ENCODE assay signal across 20 cellular contexts in the genomic region with DNA sequence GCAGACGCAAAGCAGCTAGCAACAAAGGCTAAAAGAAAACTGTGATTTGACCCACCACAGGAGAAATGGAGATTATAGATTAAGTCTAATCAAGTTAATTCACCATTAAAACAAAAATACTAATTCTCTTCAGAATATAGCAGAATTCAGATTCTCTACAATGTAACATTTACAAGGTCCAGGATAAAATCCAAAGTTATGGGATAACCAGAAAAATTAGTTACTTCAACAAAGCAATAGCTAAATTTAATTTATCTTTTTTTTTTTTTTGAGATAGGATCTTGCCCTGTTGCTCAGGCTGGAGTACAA.
"Had no signal": no experiment of that assay in that cellular context is flagged by ENCODE, and none has a peak within 500 bp of the region (broad histone marks: within the 10 kb centered on the region; RNA-seq: fewer than 3 reads in every experiment).

No MANE protein-coding gene starts in this region.

- H3K27me3 ChIP-seq: brain microvascular endothelial cell, SJSA1 had no signal

- H3K4me1 ChIP-seq: SJSA1 had no signal

- H3K9me3 Mint-ChIP-seq: activated B cell treated with CpG ODN at 0.5 μM for 24 hours; activated naive CD4-positive, alpha-beta T cell treated with anti-CD3 and anti-CD28 coated beads, Interleukin-2, amount 10 ng/mL, durations not matched to agents 7 days and 5 days; T-helper 1 cell treated with Interleukin-12 subunit alpha and Interleukin-12 subunit beta and Interleukin-4 antibody, amounts not matched to agents 30 μg/mL and 1 μg/mL, for 36 hours; T-helper 2 cell treated with Interferon-gamma antibody and Interleukin-4, amounts not matched to agents 5 μg/mL and 100 μg/mL, for 36 hours had no signal

- H3K36me3 Mint-ChIP-seq: activated naive CD4-positive, alpha-beta T cell treated with anti-CD3 and anti-CD28 coated beads, Interleukin-2, amount 10 ng/mL, durations not matched to agents 7 days and 5 days had no signal

- H3K4me3 Mint-ChIP-seq: activated B cell treated with CpG ODN at 0.5 μM for 24 hours; activated CD4-positive, alpha-beta memory T cell treated with anti-CD3 and anti-CD28 coated beads for 36 hours; activated CD8-positive, alpha-beta memory T cell treated with anti-CD3 and anti-CD28 coated beads, Interleukin-2, amount 10 ng/mL, durations not matched to agents 7 days and 5 days; activated naive CD4-positive, alpha-beta T cell treated with anti-CD3 and anti-CD28 coated beads, Interleukin-2, amount 10 ng/mL, durations not matched to agents 7 days and 5 days; activated naive CD8-positive, alpha-beta T cell; T-helper 1 cell treated with Interleukin-12 subunit alpha and Interleukin-12 subunit beta and Interleukin-4 antibody, amounts not matched to agents 30 μg/mL and 1 μg/mL, for 36 hours; T-helper 2 cell treated with Interferon-gamma antibody and Interleukin-4, amounts not matched to agents 5 μg/mL and 100 μg/mL, for 36 hours had no signal

- H3K27ac ChIP-seq: brain microvascular endothelial cell, KMS-11, SJSA1 had no signal

- H3K4me1 Mint-ChIP-seq: activated B cell treated with CpG ODN at 0.5 μM for 24 hours; activated CD8-positive, alpha-beta memory T cell treated with anti-CD3 and anti-CD28 coated beads, Interleukin-2, amount 10 ng/mL, durations not matched to agents 7 days and 5 days; activated naive CD4-positive, alpha-beta T cell treated with anti-CD3 and anti-CD28 coated beads, Interleukin-2, amount 10 ng/mL, durations not matched to agents 7 days and 5 days had no signal

- H3K9me3 ChIP-seq: SJSA1, SK-N-SH had no signal

- H3K27ac Mint-ChIP-seq: activated B cell treated with CpG ODN at 0.5 μM for 24 hours; activated CD4-positive, alpha-beta memory T cell treated with anti-CD3 and anti-CD28 coated beads for 36 hours; activated CD8-positive, alpha-beta memory T cell treated with anti-CD3 and anti-CD28 coated beads, Interleukin-2, amount 10 ng/mL, durations not matched to agents 7 days and 5 days; activated naive CD4-positive, alpha-beta T cell treated with anti-CD3 and anti-CD28 coated beads, Interleukin-2, amount 10 ng/mL, durations not matched to agents 7 days and 5 days; activated naive CD8-positive, alpha-beta T cell; T-helper 1 cell treated with Interleukin-12 subunit alpha and Interleukin-12 subunit beta and Interleukin-4 antibody, amounts not matched to agents 30 μg/mL and 1 μg/mL, for 36 hours; T-helper 2 cell treated with Interferon-gamma antibody and Interleukin-4, amounts not matched to agents 5 μg/mL and 100 μg/mL, for 36 hours had no signal

- H3K36me3 ChIP-seq: brain microvascular endothelial cell, SJSA1 had no signal

- DNase-seq: activated B cell treated with CpG ODN at 0.5 μM for 24 hours; activated CD4-positive, alpha-beta T cell treated with anti-CD3 and anti-CD28 coated beads, Interleukin-2, amount 50 U/mL, for 1 hour; activated CD4-positive, CD25-positive, alpha-beta regulatory T cell treated with anti-CD3 and anti-CD28 coated beads, Interleukin-2, amount 50 U/mL, for 72 hours; activated CD8-positive, alpha-beta memory T cell treated with anti-CD3 and anti-CD28 coated beads for 24 hours; activated CD8-positive, alpha-beta memory T cell treated with anti-CD3 and anti-CD28 coated beads, Interleukin-2, amount 10 ng/mL, durations not matched to agents 7 days and 5 days; activated CD8-positive, alpha-beta memory T cell treated with anti-CD3 and anti-CD28 coated beads, Interleukin-2, amount 50 U/mL, for 48 hours; activated effector memory CD4-positive, alpha-beta T cell treated with Interleukin-2 at 50 U/mL for 16 hours; central memory CD4-positive, alpha-beta T cell; MM.1S; NCI-H1436 treated with DMSO at 0.1 percent for 48 hours; NCI-H524 treated with DMSO at 0.1 percent for 48 hours had no signal

- H3K4me3 ChIP-seq: SJSA1 had no signal

- ATAC-seq: activated CD8-positive, alpha-beta memory T cell treated with anti-CD3 and anti-CD28 coated beads, Interleukin-2, amount 10 ng/mL, durations not matched to agents 7 days and 5 days had no signal

- H3K27me3 Mint-ChIP-seq: activated CD4-positive, alpha-beta memory T cell treated with anti-CD3 and anti-CD28 coated beads for 36 hours; activated CD8-positive, alpha-beta memory T cell treated with anti-CD3 and anti-CD28 coated beads, Interleukin-2, amount 10 ng/mL, durations not matched to agents 7 days and 5 days; activated naive CD4-positive, alpha-beta T cell treated with anti-CD3 and anti-CD28 coated beads, Interleukin-2, amount 10 ng/mL, durations not matched to agents 7 days and 5 days; activated naive CD8-positive, alpha-beta T cell had no signal
